ENCODE assay signal across 13 cellular contexts in genomic region chr9:137306546-137307254, GRCh38. TPM values are rescaled to one million over a fixed set of nuclear protein-coding genes. Genes with fewer than 3 reads are reported as not detected.
DNase-seq lines count a peak whose midpoint lies in the region; ATAC-seq, FAIRE-seq and TF ChIP-seq lines count a peak whose summit lies in the region.
"Had no signal": no experiment of that assay in that cellular context is flagged by ENCODE, and none has a peak within 500 bp of the region (broad histone marks: within the 10 kb centered on the region; RNA-seq: fewer than 3 reads in every experiment).

No MANE protein-coding gene starts in this region.

- no peak overlapping the region; the same call in 1 of the 2 replicates for H2BK20ac ChIP-seq in H1 (ENCODE audit: low read length)

- H3K4me2 ChIP-seq in H1 (ENCODE audit: insufficient read depth in 1 of 2, low read depth in 2 of 2, low read length in 2 of 2) (no peak overlapping the region), osteoblast (ENCODE audit: insufficient read depth, low read length) (no peak overlapping the region)

- peak overlapping the region; percentile 32; the same call in 1 of the 2 replicates for H3K18ac ChIP-seq in H1 (ENCODE audit: extremely low read depth, low read length)

- peaks cover under 1% of the 10 kb centered on the region; the same call in 1 of the 2 replicates for H3K79me1 ChIP-seq in H1 (ENCODE audit: low read depth, low read length)

- TF ChIP-seq CTCF in heart right ventricle (IDR thresholded peaks at IDR 0.05) (no peak), H1 (IDR thresholded peaks at IDR 0.05; ENCODE audit: control extremely low read depth in 1 of 3, insufficient read depth in 1 of 3, low read depth in 1 of 3, low read length in 3 of 3) (no peak), osteoblast (IDR thresholded peaks at IDR 0.05; ENCODE audit: extremely low read depth, low read depth, low read length) (no peak), vagina (IDR thresholded peaks at IDR 0.05) (no peak)

- peaks cover 7% of the 10 kb centered on the region for H3K23me2 ChIP-seq in H1 (ENCODE audit: low read depth, low read length)

- H2AFZ ChIP-seq in H1 (ENCODE audit: low read length) (no peak overlapping the region), osteoblast (ENCODE audit: low read length) (no peak overlapping the region)

- TF ChIP-seq POLR2A in H1 (IDR thresholded peaks at IDR 0.05; ENCODE audit: control extremely low read depth in 1 of 2, low read depth in 2 of 2, low read length in 2 of 2): no peak
- no peak for TF ChIP-seq POLR2A in vagina (IDR thresholded peaks at IDR 0.05)

- TF ChIP-seq RAD21 in H1 (IDR thresholded peaks at IDR 0.05 in 1 of 2, conservative IDR thresholded peaks at IDR 0.05 in 1 of 2; ENCODE audit: low read depth in 2 of 2, low read length in 2 of 2): no peak

- peak overlapping the region; percentile 6 for H4K91ac ChIP-seq in H1 (replicated peaks; ENCODE audit: insufficient read length, low read length)

- peak overlapping the region; percentile 46; the same call in 1 of the 2 replicates for H2BK15ac ChIP-seq in H1 (ENCODE audit: low read length)

- no peak overlapping the region for H3K14ac ChIP-seq in H1 (ENCODE audit: insufficient read length)

- DNase-seq in heart right ventricle (peak in 1 of 2 donors; percentile 41), Right ventricle myocardium inferior (ENCODE audit: missing footprints) (no peak), H1 (ENCODE audit: low read depth in 1 of 2, low spot score in 2 of 2) (no peak), osteoblast (ENCODE audit: insufficient read length, low spot score, missing footprints) (peak; percentile 88), vagina (ENCODE audit: extremely low spot score in 2 of 2) (no peak), GM19239 (ENCODE audit: insufficient read length, low spot score) (no peak)
- DNase-seq: activated CD4-positive, alpha-beta T cell treated with anti-CD3 and anti-CD28 coated beads for 4 hours; NCI-H1694; SW 1271 had no signal

- no peaks in the 10 kb centered on the region for H3K36me3 ChIP-seq in heart right ventricle
- no peaks in the 10 kb centered on the region for H3K36me3 ChIP-seq in H1 (ENCODE audit: control insufficient read depth in 2 of 4, insufficient read depth in 4 of 4, low read length in 3 of 4)
- H3K36me3 ChIP-seq in osteoblast (ENCODE audit: insufficient read depth, low read length): no peaks in the 10 kb centered on the region
- no peaks in the 10 kb centered on the region for H3K36me3 ChIP-seq in vagina

- H3K4me3 ChIP-seq in heart right ventricle (peak overlapping the region in 7 of 10 donors; percentile 8 to 55 (median 45)), H1 (ENCODE audit: extremely low read depth in 1 of 4, insufficient read depth in 2 of 4, low read depth in 3 of 4, low read length in 4 of 4) (no peak overlapping the region), osteoblast (ENCODE audit: insufficient read depth, low read length) (no peak overlapping the region), vagina (peak overlapping the region in 1 of 2 donors; percentile 3)

- ATAC-seq in heart right ventricle: peak in 4 of 8 donors; percentile 0 to 8 (median 4)
- ATAC-seq in Right ventricle myocardium inferior: no peak
- ATAC-seq in GM21360 (IDR thresholded peaks at IDR 0.05; ENCODE audit: unreplicated experiment): no peak
- ATAC-seq in GM18867 (IDR thresholded peaks at IDR 0.05; ENCODE audit: unreplicated experiment): no peak

- CTCF ChIA-PET in H1 (lab: Charles Lee; ENCODE audit: partially characterized antibody): interaction anchor here (0.6 to 2.8 kb wide), 5 partner anchors 10 to 59 kb away, joined by 3 to 18 read pairs (median 3); a partner anchor contains a TSS

- H2AK5ac ChIP-seq in H1 (ENCODE audit: low read depth, low read length): peak overlapping the region; percentile 24; the same call in 1 of the 2 replicates

- H4K20me1 ChIP-seq in H1 (replicated peaks in 1 of 2; ENCODE audit: control insufficient read depth in 1 of 2, insufficient read depth in 2 of 2, low read length in 2 of 2): peaks cover 0 to under 1% of the 10 kb centered on the region in 2 experiments
- no peaks in the 10 kb centered on the region for H4K20me1 ChIP-seq in osteoblast (ENCODE audit: insufficient read depth, low read length)

- intact Hi-C loops in heart right ventricle (cut with DNase I) (no loop called here), Right ventricle myocardium inferior (cut with DNase I) (no loop called here), vagina (cut with DNase I) (no loop called here)

- no peak overlapping the region for H3K9ac ChIP-seq in H1 (replicated peaks in 1 of 4; ENCODE audit: extremely low read depth in 1 of 4, low read depth in 3 of 4, low read length in 3 of 4)

- no peak overlapping the region for H3K56ac ChIP-seq in H1 (replicated peaks; ENCODE audit: insufficient read length, low read depth, low read length)

- H3K27me3 ChIP-seq in heart right ventricle: peaks cover 0 to 60% (median 10%) of the 10 kb centered on the region in 7 donors
- H3K27me3 ChIP-seq in H1 (replicated peaks in 1 of 4; ENCODE audit: control insufficient read depth in 3 of 4, extremely low read depth in 1 of 4, insufficient read depth in 3 of 4, low read length in 3 of 4): peaks cover 0 to 16% (median 7%) of the 10 kb centered on the region in 4 experiments; a peak in 5 of 7 replicates
- H3K27me3 ChIP-seq in osteoblast (ENCODE audit: insufficient read depth, low read length): no peaks in the 10 kb centered on the region
- no peaks in the 10 kb centered on the region for H3K27me3 ChIP-seq in vagina

- no peak overlapping the region for H3K23ac ChIP-seq in H1 (ENCODE audit: insufficient read length)

- H3K4me1 ChIP-seq in heart right ventricle (peaks cover 15 to 67% (median 54%) of the 10 kb centered on the region in 9 donors), H1 (replicated peaks in 1 of 4; ENCODE audit: control insufficient read depth in 3 of 4, insufficient read depth in 4 of 4, low read length in 3 of 4) (peaks cover 0 to 49% (median 37%) of the 10 kb centered on the region in 4 experiments; a peak in 6 of 7 replicates), osteoblast (ENCODE audit: insufficient read depth, low read length) (peaks cover 4% of the 10 kb centered on the region), vagina (peaks cover 66% of the 10 kb centered on the region)

- H2BK120ac ChIP-seq in H1 (replicated peaks; ENCODE audit: low read depth, low read length): no peak overlapping the region

- no peak overlapping the region for H4K5ac ChIP-seq in H1 (ENCODE audit: insufficient read length, low read depth, low read length)

- H2BK5ac ChIP-seq in H1 (ENCODE audit: low read depth, low read length): no peak overlapping the region

- FAIRE-seq in H1 (lab: Jason Lieb, UNC) (no peak), GM19239 (lab: Jason Lieb, UNC) (no peak)
- FAIRE-seq: GM18507 had no signal

- POLR2A ChIA-PET in H1 (lab: Charles Lee; ENCODE audit: partially characterized antibody): interaction anchor here (1.0 to 1.2 kb wide), 5 partner anchors 9 to 72 kb away, joined by 3 to 4 read pairs (median 3); partner anchors contain the start of gene TUBB4B

- WGBS in heart right ventricle, 2 donors: 35 to 52% methylated on average over 39 of the region's 39 CpGs
- 91% methylated on average over 35 of the region's 39 CpGs; no CpG with 5 or more reads in 1 of the 2 experiments for WGBS in H1 (ENCODE audit: extremely low coverage in 1 of 2, insufficient coverage in 1 of 2, insufficient read length in 1 of 2, insufficient replicate concordance in 2 of 2, low coverage in 1 of 2, low lambda C conversion rate in 2 of 2, missing lambda C conversion rate in 1 of 2), 2 experiments

- peak overlapping the region; percentile 85 to 96 (median 90) for H3K27ac ChIP-seq in heart right ventricle
- H3K27ac ChIP-seq in H1 (ENCODE audit: low read depth, low read length): no peak overlapping the region
- no peak overlapping the region for H3K27ac ChIP-seq in osteoblast (ENCODE audit: low read depth, low read length)
- H3K27ac ChIP-seq in vagina: peak overlapping the region; percentile 76

- peak overlapping the region; percentile 53; the same call in 1 of the 2 replicates for H2BK12ac ChIP-seq in H1 (ENCODE audit: low read depth, low read length)

- no peak for TF ChIP-seq EP300 in H1 (IDR thresholded peaks at IDR 0.05; ENCODE audit: borderline replicate concordance in 1 of 2, low read depth in 2 of 2, low read length in 2 of 2)

- H3K79me2 ChIP-seq in H1 (ENCODE audit: control insufficient read depth in 1 of 2, insufficient read depth in 2 of 2, low read length in 2 of 2) (peaks cover 0 to under 1% of the 10 kb centered on the region in 2 experiments; a peak in 1 of 4 replicates), osteoblast (ENCODE audit: insufficient read depth, low read length) (no peaks in the 10 kb centered on the region)

- peak overlapping the region; percentile 69 for H3K4ac ChIP-seq in H1 (replicated peaks; ENCODE audit: insufficient read length, low read depth, low read length)

- H4K8ac ChIP-seq in H1 (ENCODE audit: extremely low read depth, insufficient read depth, low read length): no peak overlapping the region

- H3K9me3 ChIP-seq in heart right ventricle (no peaks in the 10 kb centered on the region), H1 (ENCODE audit: insufficient read depth in 2 of 2, low read depth in 1 of 2, low read length in 1 of 2) (no peaks in the 10 kb centered on the region), osteoblast (ENCODE audit: low read depth, low read length) (no peaks in the 10 kb centered on the region), vagina (no peaks in the 10 kb centered on the region)

RNA-seq across cellular contexts. Expression of gene NRARP, which starts 4.6 kb away (rescaled TPM):
- 10 to 100 TPM in 7 of 10 donors, 1 to 10 TPM in 3; 2.6 to 20.8 (median 11.7) TPM for total RNA-seq in heart right ventricle
- 1 to 10 TPM; 2.0 to 5.4 TPM for polyA plus RNA-seq in heart right ventricle
- total RNA-seq in Right ventricle myocardium inferior: 4.7 TPM
- total RNA-seq in H1 (2021; fragmentation: NEBNext Ultra II Directional; extraction: Animal tissue kit (Norgen Biotek cat#: 25700)): 35.4 and 37.2 TPM in 2 replicates
- 32.5 and 52.0 TPM in 2 replicates for polyA plus RNA-seq in H1 (2011; rRNA removed)
- 27.2 TPM for polyA plus RNA-seq in H1 (2011; cell fraction: cytosol; rRNA removed)
- polyA plus RNA-seq in H1 (2011; cell fraction: nucleus; rRNA removed): 23.8 TPM
- polyA plus RNA-seq in H1 (2012, experiment 1 of 2): 13.6 to 21.0 TPM (median 17.4 TPM) in 4 replicates
- polyA plus RNA-seq in H1 (2012, experiment 2 of 2): 10.2 TPM
- polyA plus RNA-seq in H1 (2013, experiment 1 of 2): 18.6 TPM
- 18.9 TPM for polyA plus RNA-seq in H1 (2013, experiment 2 of 2)
- polyA minus RNA-seq in H1 (2011; rRNA and poly(A)+ RNA removed): 4.4 and 6.2 TPM in 2 replicates
- 23.5 TPM for polyA minus RNA-seq in H1 (2011; cell fraction: cytosol; rRNA and poly(A)+ RNA removed)
- polyA minus RNA-seq in H1 (2011; cell fraction: nucleus; rRNA and poly(A)+ RNA removed): 36.3 TPM
- total RNA-seq in osteoblast: under 0.01 TPM in 2 replicates
- 29.5 TPM for total RNA-seq in vagina

RNA-seq across cellular contexts. Expression of gene TOR4A, which starts 29.2 kb away (rescaled TPM):
- total RNA-seq in heart right ventricle (10 to 100 TPM; 15.2 to 21.5 (median 16.8) TPM), Right ventricle myocardium inferior (16.5 TPM), osteoblast (0.29 and 2.5 TPM in 2 replicates), vagina (13.0 TPM)
- polyA plus RNA-seq in heart right ventricle (10 to 100 TPM in 1 of 2 donors, 1 to 10 TPM in 1; 4.7 to 11.5 TPM), H1 (2011; rRNA removed) (8.4 and 11.4 TPM in 2 replicates)
- total RNA-seq in H1 (2021; fragmentation: NEBNext Ultra II Directional; extraction: Animal tissue kit (Norgen Biotek cat#: 25700)): 9.2 and 9.3 TPM in 2 replicates
- 6.6 TPM for polyA plus RNA-seq in H1 (2011; cell fraction: cytosol; rRNA removed)
- 11.1 TPM for polyA plus RNA-seq in H1 (2011; cell fraction: nucleus; rRNA removed)
- polyA plus RNA-seq in H1 (2012, experiment 1 of 2): 3.5 to 6.6 TPM (median 5.8 TPM) in 4 replicates
- polyA plus RNA-seq in H1 (2012, experiment 2 of 2): 5.1 TPM
- polyA plus RNA-seq in H1 (2013, experiment 1 of 2): 12.1 TPM
- 12.3 TPM for polyA plus RNA-seq in H1 (2013, experiment 2 of 2)
- polyA minus RNA-seq in H1 (2011; rRNA and poly(A)+ RNA removed): 2.7 TPM in 2 replicates
- polyA minus RNA-seq in H1 (2011; cell fraction: cytosol; rRNA and poly(A)+ RNA removed): 10.6 TPM
- 9.7 TPM for polyA minus RNA-seq in H1 (2011; cell fraction: nucleus; rRNA and poly(A)+ RNA removed)

RNA-seq across cellular contexts. Expression of gene NELFB, which starts 51.6 kb away (rescaled TPM):
- total RNA-seq in heart right ventricle (10 to 100 TPM; 31.6 to 47.1 (median 39.2) TPM), Right ventricle myocardium inferior (37.9 TPM), osteoblast (46.0 and 47.4 TPM in 2 replicates), vagina (44.0 TPM)
- polyA plus RNA-seq in heart right ventricle (10 to 100 TPM; 31.5 to 52.9 TPM), H1 (2011; rRNA removed) (57.6 and 86.5 TPM in 2 replicates)
- total RNA-seq in H1 (2021; fragmentation: NEBNext Ultra II Directional; extraction: Animal tissue kit (Norgen Biotek cat#: 25700)): 70.8 and 78.0 TPM in 2 replicates
- 76.0 TPM for polyA plus RNA-seq in H1 (2011; cell fraction: cytosol; rRNA removed)
- 88.6 TPM for polyA plus RNA-seq in H1 (2011; cell fraction: nucleus; rRNA removed)
- polyA plus RNA-seq in H1 (2012, experiment 1 of 2): 60.2 to 87.1 TPM (median 80.4 TPM) in 4 replicates
- 79.8 TPM for polyA plus RNA-seq in H1 (2012, experiment 2 of 2)
- polyA plus RNA-seq in H1 (2013, experiment 1 of 2): 37.9 TPM
- polyA plus RNA-seq in H1 (2013, experiment 2 of 2): 37.5 TPM
- polyA minus RNA-seq in H1 (2011; rRNA and poly(A)+ RNA removed): 38.7 and 47.9 TPM in 2 replicates
- 49.8 TPM for polyA minus RNA-seq in H1 (2011; cell fraction: cytosol; rRNA and poly(A)+ RNA removed)
- 27.2 TPM for polyA minus RNA-seq in H1 (2011; cell fraction: nucleus; rRNA and poly(A)+ RNA removed)

RNA-seq across cellular contexts. Expression of gene STPG3, which starts 55.6 kb away (rescaled TPM):
- under 1 TPM in 3 of 10 donors, not detected in 7; 0.24 to 0.32 (median 0.32) TPM for total RNA-seq in heart right ventricle
- polyA plus RNA-seq in heart right ventricle: under 1 TPM in 1 of 2 donors, not detected in 1; 0.44 TPM
- 1.4 TPM for total RNA-seq in Right ventricle myocardium inferior
- not detected in 2 replicates for total RNA-seq in H1 (2021; fragmentation: NEBNext Ultra II Directional; extraction: Animal tissue kit (Norgen Biotek cat#: 25700))
- polyA plus RNA-seq in H1 (2011; rRNA removed): 0.14 TPM in 1 of 2 replicates, not detected in the other
- polyA plus RNA-seq in H1 (2011; cell fraction: cytosol; rRNA removed): not detected
- 0.43 TPM for polyA plus RNA-seq in H1 (2011; cell fraction: nucleus; rRNA removed)
- polyA plus RNA-seq in H1 (2012, experiment 1 of 2): 0.42 to 0.67 TPM (median 0.61 TPM) in 3 of 4 replicates, not detected in the other
- polyA plus RNA-seq in H1 (2012, experiment 2 of 2): 0.30 TPM
- polyA plus RNA-seq in H1 (2013, experiment 1 of 2): 0.06 TPM
- polyA plus RNA-seq in H1 (2013, experiment 2 of 2): not detected
- polyA minus RNA-seq in H1 (2011; rRNA and poly(A)+ RNA removed): not detected in 2 replicates
- polyA minus RNA-seq in H1 (2011; cell fraction: cytosol; rRNA and poly(A)+ RNA removed): not detected
- polyA minus RNA-seq in H1 (2011; cell fraction: nucleus; rRNA and poly(A)+ RNA removed): not detected
- total RNA-seq in osteoblast: 0.36 TPM in 1 of 2 replicates, not detected in the other
- not detected for total RNA-seq in vagina
- polyA plus RNA-seq: esophagus had no signal

Comparison
In these comparisons a context has a peak if more than half of its experiments do, and no peak if none do; other contexts are left out.
1. H3K27ac ChIP-seq: peak in heart right ventricle (10 of 10) and vagina (single experiment); none in H1 (single experiment) and osteoblast (single experiment).
2. H3K4me3 ChIP-seq: peak in heart right ventricle (7 of 10); none in H1 (0 of 4) and osteoblast (single experiment).